ENCODE assay signal across 8 cellular contexts in genomic region chr18:32552421-32553030, GRCh38.
DNase-seq lines count a peak whose midpoint lies in the region; ATAC-seq, FAIRE-seq and TF ChIP-seq lines count a peak whose summit lies in the region.

No MANE protein-coding gene starts in this region.

- no peaks in the 10 kb centered on the region for H3K36me3 ChIP-seq in GM12878 (ENCODE audit: control insufficient read depth in 2 of 2, insufficient read depth in 2 of 2, low read length in 1 of 2)

- H2AFZ ChIP-seq in GM12878 (ENCODE audit: control insufficient read depth, low read depth, low read length), result no peak overlapping the region

- no peaks in the 10 kb centered on the region for H3K4me1 Mint-ChIP-seq in immature natural killer cell

- peaks cover 5 to 11% (median 8%) of the 10 kb centered on the region in 3 donors for H3K27me3 Mint-ChIP-seq in immature natural killer cell (ENCODE audit: low read depth in 3 of 3)

- POLR2A ChIA-PET in GM12878 (lab: Charles Lee), result no interaction called here

- H3K36me3 Mint-ChIP-seq in immature natural killer cell, result no peaks in the 10 kb centered on the region

- SMC1A ChIA-PET in GM12878 (lab: Charles Lee; ENCODE audit: uncharacterized antibody, unreplicated experiment), result interaction anchor here (0.5 to 2.0 kb wide), 5 partner anchors 27 to 398 kb away, joined by 3 to 13 read pairs (median 3); no protein-coding TSS in a partner anchor

- no peak for TF ChIP-seq EP300 in GM12878 (IDR thresholded peaks at IDR 0.05; ENCODE audit: borderline replicate concordance in 1 of 2, control insufficient read depth in 1 of 2, low read depth in 2 of 2, low read length in 2 of 2)

- peak; percentile 96 for FAIRE-seq in GM12878 (lab: Jason Lieb, UNC)

- H3K9me3 ChIP-seq in GM12878 (replicated peaks; ENCODE audit: control insufficient read depth, insufficient read depth, low read length), result no peaks in the 10 kb centered on the region

- RAD21 ChIA-PET in GM12878 (lab: Charles Lee; ENCODE audit: unreplicated experiment), result interaction anchor here (2.0 to 2.9 kb wide), 2 partner anchors 281 to 395 kb away, joined by 9 to 19 read pairs; no protein-coding TSS in a partner anchor

- no peak overlapping the region for H3K4me2 ChIP-seq in GM12878 (ENCODE audit: control insufficient read depth, insufficient read depth)

- CTCF ChIA-PET in GM12878 (lab: Yijun Ruan, JAX), result interaction anchor here (0.9 to 7.0 kb wide), 9 partner anchors 10 to 399 kb away, joined by 3 to 38 read pairs (median 4); no protein-coding TSS in a partner anchor

- H3K4me1 ChIP-seq in GM12878 (ENCODE audit: control insufficient read depth, insufficient read depth, low read length), result no peaks in the 10 kb centered on the region

- TF ChIP-seq RAD21 in GM12878 (IDR thresholded peaks at IDR 0.05; ENCODE audit: insufficient read depth, low read depth, low read length), result peak; percentile 74

- no peaks in the 10 kb centered on the region; a peak in 1 of 4 replicates for H3K27me3 ChIP-seq in GM12878 (replicated peaks in 1 of 2; ENCODE audit: control insufficient read depth in 2 of 2, insufficient read depth in 2 of 2, low read length in 1 of 2)

- 3% methylated on average over 4 of the region's 4 CpGs for WGBS in GM12878 (ENCODE audit: insufficient coverage, insufficient replicate concordance, low lambda C conversion rate, missing lambda C conversion rate)

- peaks cover 0 to 2% (median 0%) of the 10 kb centered on the region in 6 donors for H3K9me3 Mint-ChIP-seq in immature natural killer cell

- H3K27ac ChIP-seq in GM12878 (ENCODE audit: control insufficient read depth, insufficient read depth), result no peak overlapping the region

- no TSS peak for BruUV-seq in GM12878 (replicated peaks; lab: Mats Ljungman, UMichigan)

- TF ChIP-seq CTCF in GM12878 (IDR thresholded peaks at IDR 0.05 in 2 of 3, conservative IDR thresholded peaks at IDR 0.05 in 1 of 3; ENCODE audit: control insufficient read depth in 2 of 3, extremely low read depth in 1 of 3, insufficient read depth in 1 of 3, low read depth in 3 of 3, low read length in 3 of 3), result peak; percentile 73 to 75 (median 74); a peak in 5 of 6 replicates

- DNase-seq in SIG-M5 treated with dmso at 0.1 percent for 504 hours (lab: John Stamatoyannopoulos, UW; ENCODE audit: unreplicated experiment) (peak; percentile 56), SIG-M5 (lab: John Stamatoyannopoulos, UW) (no peak), NCI-H1105 treated with DMSO at 0.1 percent for 48 hours (lab: John Stamatoyannopoulos, UW) (peak; percentile 71), T-helper 2 cell (peak in 4 of 5 experiments; percentile 6 to 65 (median 17)), GM12878 (ENCODE audit: low read depth, low spot score) (no peak), immature natural killer cell (peak; percentile 20 to 50 (median 35))
- peak; percentile 15 to 43 for DNase-seq in stimulated activated CD4-positive, alpha-beta T cell treated with anti-CD3 and anti-CD28 coated beads, Interleukin-1b, Interleukin-23, amount 100 ng/mL, for 4 hours (ENCODE audit: low read depth in 2 of 2)

- no peak for TF ChIP-seq POLR2A in GM12878 (IDR thresholded peaks at IDR 0.05; ENCODE audit: low read depth, low read length)

- H3K27ac Mint-ChIP-seq in immature natural killer cell, result no peak overlapping the region

- no peaks in the 10 kb centered on the region for H4K20me1 ChIP-seq in GM12878 (ENCODE audit: control insufficient read depth, insufficient read depth)

- H3K9ac ChIP-seq in GM12878 (ENCODE audit: control insufficient read depth, insufficient read depth, low read length), result no peak overlapping the region

- H3K4me3 ChIP-seq in GM12878, result no peak overlapping the region

- no peak overlapping the region for H3K4me3 Mint-ChIP-seq in immature natural killer cell

- no peaks in the 10 kb centered on the region for H3K79me2 ChIP-seq in GM12878 (ENCODE audit: control insufficient read depth, insufficient read depth, low read length)

- intact Hi-C loops in GM12878 (cut with micrococcal nuclease; ENCODE audit: unreplicated experiment), result loop anchor here (1.0 to 10.0 kb wide), 4 partner anchors 62 to 394 kb away; no protein-coding TSS in a partner anchor

- in situ Hi-C loops in GM12878 (cut with MboI), result loop anchor here (5.0 to 10.0 kb wide), 2 partner anchors 278 to 395 kb away; no protein-coding TSS in a partner anchor

- ATAC-seq in HG02678 (IDR thresholded peaks at IDR 0.05; ENCODE audit: unreplicated experiment) (peak; percentile 81), GM12878 (peak; percentile 92)

TF ChIP-seq in GM12878, 131 proteins besides CTCF, POLR2A, EP300 and RAD21:
- TF ChIP-seq ZBTB4 (CRISPR knock-in tag; IDR thresholded peaks at IDR 0.05) (no peak), NFXL1 (IDR thresholded peaks at IDR 0.05; ENCODE audit: borderline replicate concordance) (no peak), SMC3 (IDR thresholded peaks at IDR 0.05; ENCODE audit: borderline replicate concordance, low read length) (peak; percentile 83; the same call in 1 of the 2 replicates), MAX (IDR thresholded peaks at IDR 0.05; ENCODE audit: low read depth, low read length) (no peak)

Comparison
In these comparisons a context has a peak if more than half of its experiments do, and no peak if none do; other contexts are left out.
1. DNase-seq: peak in SIG-M5 treated with dmso at 0.1 percent for 504 hours (single experiment), NCI-H1105 treated with DMSO at 0.1 percent for 48 hours (single experiment), T-helper 2 cell (4 of 5), immature natural killer cell (3 of 3) and stimulated activated CD4-positive, alpha-beta T cell treated with anti-CD3 and anti-CD28 coated beads, Interleukin-1b, Interleukin-23, amount 100 ng/mL, for 4 hours (2 of 2); none in SIG-M5 (single experiment) and GM12878 (single experiment).